1 cellular context compared by ENCODE assay signal in genomic region chr7:128444242-128444641, GRCh38.
TF ChIP-seq lines count a peak whose summit lies in the region.

No MANE protein-coding gene starts in this region.

TF ChIP-seq in SK-N-SH, 30 proteins besides CTCF, POLR2A, EP300 and RAD21 (continued from another document):
- TF ChIP-seq, protein P1, sequence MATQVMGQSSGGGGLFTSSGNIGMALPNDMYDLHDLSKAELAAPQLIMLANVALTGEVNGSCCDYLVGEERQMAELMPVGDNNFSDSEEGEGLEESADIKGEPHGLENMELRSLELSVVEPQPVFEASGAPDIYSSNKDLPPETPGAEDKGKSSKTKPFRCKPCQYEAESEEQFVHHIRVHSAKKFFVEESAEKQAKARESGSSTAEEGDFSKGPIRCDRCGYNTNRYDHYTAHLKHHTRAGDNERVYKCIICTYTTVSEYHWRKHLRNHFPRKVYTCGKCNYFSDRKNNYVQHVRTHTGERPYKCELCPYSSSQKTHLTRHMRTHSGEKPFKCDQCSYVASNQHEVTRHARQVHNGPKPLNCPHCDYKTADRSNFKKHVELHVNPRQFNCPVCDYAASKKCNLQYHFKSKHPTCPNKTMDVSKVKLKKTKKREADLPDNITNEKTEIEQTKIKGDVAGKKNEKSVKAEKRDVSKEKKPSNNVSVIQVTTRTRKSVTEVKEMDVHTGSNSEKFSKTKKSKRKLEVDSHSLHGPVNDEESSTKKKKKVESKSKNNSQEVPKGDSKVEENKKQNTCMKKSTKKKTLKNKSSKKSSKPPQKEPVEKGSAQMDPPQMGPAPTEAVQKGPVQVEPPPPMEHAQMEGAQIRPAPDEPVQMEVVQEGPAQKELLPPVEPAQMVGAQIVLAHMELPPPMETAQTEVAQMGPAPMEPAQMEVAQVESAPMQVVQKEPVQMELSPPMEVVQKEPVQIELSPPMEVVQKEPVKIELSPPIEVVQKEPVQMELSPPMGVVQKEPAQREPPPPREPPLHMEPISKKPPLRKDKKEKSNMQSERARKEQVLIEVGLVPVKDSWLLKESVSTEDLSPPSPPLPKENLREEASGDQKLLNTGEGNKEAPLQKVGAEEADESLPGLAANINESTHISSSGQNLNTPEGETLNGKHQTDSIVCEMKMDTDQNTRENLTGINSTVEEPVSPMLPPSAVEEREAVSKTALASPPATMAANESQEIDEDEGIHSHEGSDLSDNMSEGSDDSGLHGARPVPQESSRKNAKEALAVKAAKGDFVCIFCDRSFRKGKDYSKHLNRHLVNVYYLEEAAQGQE (IDR thresholded peaks at IDR 0.05; ENCODE audit: low read depth, low read length), result no peak
- TF ChIP-seq RFX5 (IDR thresholded peaks at IDR 0.05; ENCODE audit: low read length) (no peak), RXRA (IDR thresholded peaks at IDR 0.05; ENCODE audit: borderline replicate concordance, low read depth) (no peak), ELF1 (IDR thresholded peaks at IDR 0.05) (no peak), TCF12 (IDR thresholded peaks at IDR 0.05) (no peak), TAF1 (IDR thresholded peaks at IDR 0.05; ENCODE audit: borderline replicate concordance, low read depth, low read length) (no peak), YY1 (IDR thresholded peaks at IDR 0.05; ENCODE audit: low read depth) (no peak), NFIC (IDR thresholded peaks at IDR 0.05; ENCODE audit: borderline replicate concordance) (no peak), IRF3 (IDR thresholded peaks at IDR 0.05; ENCODE audit: low read depth, low read length) (no peak), TEAD4 (IDR thresholded peaks at IDR 0.05; ENCODE audit: borderline replicate concordance, insufficient read depth) (no peak), GABPA (IDR thresholded peaks at IDR 0.05; ENCODE audit: low read depth) (no peak), POLR2AphosphoS5 (IDR thresholded peaks at IDR 0.05; ENCODE audit: low read depth, low read length) (no peak), SIN3A (IDR thresholded peaks at IDR 0.05; ENCODE audit: borderline replicate concordance, low read depth, low read length) (no peak), MXI1 (IDR thresholded peaks at IDR 0.05; ENCODE audit: low read depth, low read length) (no peak), JUND (IDR thresholded peaks at IDR 0.05) (no peak)
- TF ChIP-seq, protein P2, sequence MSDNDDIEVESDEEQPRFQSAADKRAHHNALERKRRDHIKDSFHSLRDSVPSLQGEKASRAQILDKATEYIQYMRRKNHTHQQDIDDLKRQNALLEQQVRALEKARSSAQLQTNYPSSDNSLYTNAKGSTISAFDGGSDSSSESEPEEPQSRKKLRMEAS (IDR thresholded peaks at IDR 0.05; ENCODE audit: low read depth), result no peak
